ENCODE assay signal across 2 cellular contexts in the genomic region with DNA sequence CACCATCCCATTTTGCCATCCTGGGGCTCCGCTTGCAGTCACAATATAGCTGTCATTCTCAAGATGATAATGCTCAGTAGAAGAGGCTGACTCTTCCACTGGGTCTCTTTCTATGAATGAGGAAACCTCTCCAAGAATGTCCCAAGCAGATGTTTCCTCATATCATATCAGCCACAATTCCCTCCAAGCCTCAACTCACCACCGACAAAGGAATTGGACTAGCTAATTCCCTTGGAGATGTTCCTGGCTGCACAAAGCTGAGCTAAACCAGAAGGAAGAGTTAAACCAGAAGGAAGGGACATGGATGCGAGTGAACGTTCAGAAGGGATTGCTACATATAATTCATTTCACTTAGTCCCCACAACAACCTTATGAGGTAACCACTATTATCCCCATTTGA.
TF ChIP-seq lines count a peak whose summit lies in the region.

No MANE protein-coding gene starts in this region.

TF ChIP-seq in SK-N-SH, 30 proteins besides CTCF, POLR2A, EP300 and RAD21 (continued from another document):
- TF ChIP-seq EZH2phosphoT487 (IDR thresholded peaks at IDR 0.05; ENCODE audit: borderline replicate concordance, low read depth): no peak
- TF ChIP-seq YY1 (IDR thresholded peaks at IDR 0.05; ENCODE audit: low read depth): no peak
- TF ChIP-seq SIN3A (IDR thresholded peaks at IDR 0.05; ENCODE audit: borderline replicate concordance, low read depth, low read length): no peak
- no peak for TF ChIP-seq ELF1 (IDR thresholded peaks at IDR 0.05)
- TF ChIP-seq NRF1 (IDR thresholded peaks at IDR 0.05; ENCODE audit: low read depth, low read length): no peak
- TF ChIP-seq MXI1 (IDR thresholded peaks at IDR 0.05; ENCODE audit: low read depth, low read length): no peak
- no peak for TF ChIP-seq POLR2AphosphoS5 (IDR thresholded peaks at IDR 0.05; ENCODE audit: low read depth, low read length)
- TF ChIP-seq TAF1 (IDR thresholded peaks at IDR 0.05; ENCODE audit: borderline replicate concordance, low read depth, low read length): no peak
- TF ChIP-seq, protein P1, sequence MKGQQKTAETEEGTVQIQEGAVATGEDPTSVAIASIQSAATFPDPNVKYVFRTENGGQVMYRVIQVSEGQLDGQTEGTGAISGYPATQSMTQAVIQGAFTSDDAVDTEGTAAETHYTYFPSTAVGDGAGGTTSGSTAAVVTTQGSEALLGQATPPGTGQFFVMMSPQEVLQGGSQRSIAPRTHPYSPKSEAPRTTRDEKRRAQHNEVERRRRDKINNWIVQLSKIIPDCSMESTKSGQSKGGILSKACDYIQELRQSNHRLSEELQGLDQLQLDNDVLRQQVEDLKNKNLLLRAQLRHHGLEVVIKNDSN (IDR thresholded peaks at IDR 0.05; ENCODE audit: borderline replicate concordance, low read depth): no peak
- no peak for TF ChIP-seq RXRA (IDR thresholded peaks at IDR 0.05; ENCODE audit: borderline replicate concordance, low read depth)
- TF ChIP-seq, protein P2, sequence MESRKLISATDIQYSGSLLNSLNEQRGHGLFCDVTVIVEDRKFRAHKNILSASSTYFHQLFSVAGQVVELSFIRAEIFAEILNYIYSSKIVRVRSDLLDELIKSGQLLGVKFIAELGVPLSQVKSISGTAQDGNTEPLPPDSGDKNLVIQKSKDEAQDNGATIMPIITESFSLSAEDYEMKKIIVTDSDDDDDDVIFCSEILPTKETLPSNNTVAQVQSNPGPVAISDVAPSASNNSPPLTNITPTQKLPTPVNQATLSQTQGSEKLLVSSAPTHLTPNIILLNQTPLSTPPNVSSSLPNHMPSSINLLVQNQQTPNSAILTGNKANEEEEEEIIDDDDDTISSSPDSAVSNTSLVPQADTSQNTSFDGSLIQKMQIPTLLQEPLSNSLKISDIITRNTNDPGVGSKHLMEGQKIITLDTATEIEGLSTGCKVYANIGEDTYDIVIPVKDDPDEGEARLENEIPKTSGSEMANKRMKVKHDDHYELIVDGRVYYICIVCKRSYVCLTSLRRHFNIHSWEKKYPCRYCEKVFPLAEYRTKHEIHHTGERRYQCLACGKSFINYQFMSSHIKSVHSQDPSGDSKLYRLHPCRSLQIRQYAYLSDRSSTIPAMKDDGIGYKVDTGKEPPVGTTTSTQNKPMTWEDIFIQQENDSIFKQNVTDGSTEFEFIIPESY (IDR thresholded peaks at IDR 0.05; ENCODE audit: borderline replicate concordance, low read depth): no peak
- TF ChIP-seq SMC3 (IDR thresholded peaks at IDR 0.05; ENCODE audit: low read depth, low read length): no peak
- no peak for TF ChIP-seq FOXM1 (IDR thresholded peaks at IDR 0.05; ENCODE audit: low read depth)
- TF ChIP-seq NFIC (IDR thresholded peaks at IDR 0.05; ENCODE audit: borderline replicate concordance): no peak
- TF ChIP-seq, protein P3, sequence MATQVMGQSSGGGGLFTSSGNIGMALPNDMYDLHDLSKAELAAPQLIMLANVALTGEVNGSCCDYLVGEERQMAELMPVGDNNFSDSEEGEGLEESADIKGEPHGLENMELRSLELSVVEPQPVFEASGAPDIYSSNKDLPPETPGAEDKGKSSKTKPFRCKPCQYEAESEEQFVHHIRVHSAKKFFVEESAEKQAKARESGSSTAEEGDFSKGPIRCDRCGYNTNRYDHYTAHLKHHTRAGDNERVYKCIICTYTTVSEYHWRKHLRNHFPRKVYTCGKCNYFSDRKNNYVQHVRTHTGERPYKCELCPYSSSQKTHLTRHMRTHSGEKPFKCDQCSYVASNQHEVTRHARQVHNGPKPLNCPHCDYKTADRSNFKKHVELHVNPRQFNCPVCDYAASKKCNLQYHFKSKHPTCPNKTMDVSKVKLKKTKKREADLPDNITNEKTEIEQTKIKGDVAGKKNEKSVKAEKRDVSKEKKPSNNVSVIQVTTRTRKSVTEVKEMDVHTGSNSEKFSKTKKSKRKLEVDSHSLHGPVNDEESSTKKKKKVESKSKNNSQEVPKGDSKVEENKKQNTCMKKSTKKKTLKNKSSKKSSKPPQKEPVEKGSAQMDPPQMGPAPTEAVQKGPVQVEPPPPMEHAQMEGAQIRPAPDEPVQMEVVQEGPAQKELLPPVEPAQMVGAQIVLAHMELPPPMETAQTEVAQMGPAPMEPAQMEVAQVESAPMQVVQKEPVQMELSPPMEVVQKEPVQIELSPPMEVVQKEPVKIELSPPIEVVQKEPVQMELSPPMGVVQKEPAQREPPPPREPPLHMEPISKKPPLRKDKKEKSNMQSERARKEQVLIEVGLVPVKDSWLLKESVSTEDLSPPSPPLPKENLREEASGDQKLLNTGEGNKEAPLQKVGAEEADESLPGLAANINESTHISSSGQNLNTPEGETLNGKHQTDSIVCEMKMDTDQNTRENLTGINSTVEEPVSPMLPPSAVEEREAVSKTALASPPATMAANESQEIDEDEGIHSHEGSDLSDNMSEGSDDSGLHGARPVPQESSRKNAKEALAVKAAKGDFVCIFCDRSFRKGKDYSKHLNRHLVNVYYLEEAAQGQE (IDR thresholded peaks at IDR 0.05; ENCODE audit: low read depth, low read length): no peak
- TF ChIP-seq GABPA (IDR thresholded peaks at IDR 0.05; ENCODE audit: low read depth): no peak

TF ChIP-seq in SK-N-SH treated with all-trans-retinoic acid at 6 μM for 48 hours, 23 proteins besides CTCF, POLR2A, EP300 and RAD21:
- TF ChIP-seq, protein P4, sequence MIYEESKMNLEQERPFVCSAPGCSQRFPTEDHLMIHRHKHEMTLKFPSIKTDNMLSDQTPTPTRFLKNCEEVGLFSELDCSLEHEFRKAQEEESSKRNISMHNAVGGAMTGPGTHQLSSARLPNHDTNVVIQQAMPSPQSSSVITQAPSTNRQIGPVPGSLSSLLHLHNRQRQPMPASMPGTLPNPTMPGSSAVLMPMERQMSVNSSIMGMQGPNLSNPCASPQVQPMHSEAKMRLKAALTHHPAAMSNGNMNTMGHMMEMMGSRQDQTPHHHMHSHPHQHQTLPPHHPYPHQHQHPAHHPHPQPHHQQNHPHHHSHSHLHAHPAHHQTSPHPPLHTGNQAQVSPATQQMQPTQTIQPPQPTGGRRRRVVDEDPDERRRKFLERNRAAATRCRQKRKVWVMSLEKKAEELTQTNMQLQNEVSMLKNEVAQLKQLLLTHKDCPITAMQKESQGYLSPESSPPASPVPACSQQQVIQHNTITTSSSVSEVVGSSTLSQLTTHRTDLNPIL (CRISPR knock-in tag; IDR thresholded peaks at IDR 0.05; ENCODE audit: low read depth): no peak
- TF ChIP-seq, protein P5, sequence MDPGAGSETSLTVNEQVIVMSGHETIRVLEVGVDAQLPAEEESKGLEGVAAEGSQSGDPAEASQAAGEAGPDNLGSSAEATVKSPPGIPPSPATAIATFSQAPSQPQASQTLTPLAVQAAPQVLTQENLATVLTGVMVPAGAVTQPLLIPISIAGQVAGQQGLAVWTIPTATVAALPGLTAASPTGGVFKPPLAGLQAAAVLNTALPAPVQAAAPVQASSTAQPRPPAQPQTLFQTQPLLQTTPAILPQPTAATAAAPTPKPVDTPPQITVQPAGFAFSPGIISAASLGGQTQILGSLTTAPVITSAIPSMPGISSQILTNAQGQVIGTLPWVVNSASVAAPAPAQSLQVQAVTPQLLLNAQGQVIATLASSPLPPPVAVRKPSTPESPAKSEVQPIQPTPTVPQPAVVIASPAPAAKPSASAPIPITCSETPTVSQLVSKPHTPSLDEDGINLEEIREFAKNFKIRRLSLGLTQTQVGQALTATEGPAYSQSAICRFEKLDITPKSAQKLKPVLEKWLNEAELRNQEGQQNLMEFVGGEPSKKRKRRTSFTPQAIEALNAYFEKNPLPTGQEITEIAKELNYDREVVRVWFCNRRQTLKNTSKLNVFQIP (CRISPR knock-in tag; IDR thresholded peaks at IDR 0.05; ENCODE audit: borderline replicate concordance, low read depth): no peak
